In genomic region chr3:189907803-189908202, GRCh38 we compare ENCODE assay signal across 1 cellular context.
TF ChIP-seq lines count a peak whose summit lies in the region.

No MANE protein-coding gene starts in this region.

TF ChIP-seq in A549, 52 proteins besides CTCF, POLR2A, EP300 and RAD21 (continued from another document):
- TF ChIP-seq REST (IDR thresholded peaks at IDR 0.05) = no peak
- no peak for TF ChIP-seq TFCP2L1 (CRISPR knock-in tag; IDR thresholded peaks at IDR 0.05)
- TF ChIP-seq BHLHE40 (IDR thresholded peaks at IDR 0.05; ENCODE audit: low read depth, low read length) = no peak
- no peak for TF ChIP-seq ESRRA (IDR thresholded peaks at IDR 0.05; ENCODE audit: borderline replicate concordance, low read length)
- TF ChIP-seq EHMT2 (IDR thresholded peaks at IDR 0.05; ENCODE audit: low read depth) = no peak
- no peak for TF ChIP-seq ATOH8 (CRISPR knock-in tag; IDR thresholded peaks at IDR 0.05; ENCODE audit: low read depth)
- no peak for TF ChIP-seq NFE2L2 (conservative IDR thresholded peaks at IDR 0.05; ENCODE audit: low read length)
- no peak for TF ChIP-seq CBX2 (IDR thresholded peaks at IDR 0.05; ENCODE audit: borderline replicate concordance, low read depth)
- TF ChIP-seq NR3C1 (IDR thresholded peaks at IDR 0.05) = no peak
- no peak for TF ChIP-seq NPAS2 (CRISPR knock-in tag; IDR thresholded peaks at IDR 0.05; ENCODE audit: borderline replicate concordance)
- TF ChIP-seq BCL3 (IDR thresholded peaks at IDR 0.05) = no peak
- TF ChIP-seq ZFP36 (IDR thresholded peaks at IDR 0.05; ENCODE audit: borderline replicate concordance, partially characterized antibody) = no peak
- no peak for TF ChIP-seq HOXA7 (CRISPR knock-in tag; IDR thresholded peaks at IDR 0.05)
